In genomic region chr1:159923203-159924024, GRCh38 we compare ENCODE assay signal across 8 cellular contexts. TPM values are rescaled to one million over a fixed set of nuclear protein-coding genes. Genes with fewer than 3 reads are reported as not detected.
DNase-seq lines count a peak whose midpoint lies in the region; ATAC-seq, FAIRE-seq and TF ChIP-seq lines count a peak whose summit lies in the region.

No MANE protein-coding gene starts in this region.

- H3K36me3 Mint-ChIP-seq in activated CD8-positive, alpha-beta T cell treated with anti-CD3 and anti-CD28 coated beads, Interleukin-2, amount 10 ng/mL, durations not matched to agents 7 days and 5 days (ENCODE audit: low read depth) = peaks cover 56% of the 10 kb centered on the region

- H2BK12ac ChIP-seq in H1 (ENCODE audit: low read depth, low read length) = peak overlapping the region; percentile 72; the same call in 1 of the 2 replicates

- H3K4me3 Mint-ChIP-seq in activated CD8-positive, alpha-beta T cell treated with anti-CD3 and anti-CD28 coated beads, Interleukin-2, amount 10 ng/mL, durations not matched to agents 7 days and 5 days = peak overlapping the region; percentile 90

- H3K9me3 ChIP-seq in H1 (ENCODE audit: insufficient read depth in 2 of 2, low read depth in 1 of 2, low read length in 1 of 2) (no peaks in the 10 kb centered on the region), muscle layer of colon (ENCODE audit: low read length) (no peaks in the 10 kb centered on the region)

- peaks cover 59% of the 10 kb centered on the region for H3K4me1 Mint-ChIP-seq in activated CD8-positive, alpha-beta T cell treated with anti-CD3 and anti-CD28 coated beads, Interleukin-2, amount 10 ng/mL, durations not matched to agents 7 days and 5 days (ENCODE audit: low read depth)

- peak overlapping the region; percentile 73 for H4K8ac ChIP-seq in H1 (ENCODE audit: extremely low read depth, insufficient read depth, low read length)

- H4K91ac ChIP-seq in H1 (replicated peaks; ENCODE audit: insufficient read length, low read length) = no peak overlapping the region

- H3K4me3 ChIP-seq in H1 (ENCODE audit: extremely low read depth in 1 of 4, insufficient read depth in 2 of 4, low read depth in 3 of 4, low read length in 4 of 4) (peak overlapping the region in 1 of 4 experiments; percentile 63; a peak in 3 of 8 replicates), muscle layer of colon (ENCODE audit: low read depth in 1 of 2, low read length in 2 of 2) (peak overlapping the region; percentile 76 to 97)

- WGBS in H1 (ENCODE audit: extremely low coverage in 1 of 2, insufficient coverage in 1 of 2, insufficient read length in 1 of 2, insufficient replicate concordance in 2 of 2, low coverage in 1 of 2, low lambda C conversion rate in 2 of 2, missing lambda C conversion rate in 1 of 2), 2 experiments = 59% methylated on average over 20 of the region's 20 CpGs; no CpG with 5 or more reads in 1 of the 2 experiments

- no peak overlapping the region for H3K23ac ChIP-seq in H1 (ENCODE audit: insufficient read length)

- H3K23me2 ChIP-seq in H1 (ENCODE audit: low read depth, low read length) = peaks cover 17% of the 10 kb centered on the region; the same call in 1 of the 2 replicates

- peaks cover 3% of the 10 kb centered on the region for H3K79me1 ChIP-seq in H1 (ENCODE audit: low read depth, low read length)

- H3K36me3 ChIP-seq in H1 (ENCODE audit: control insufficient read depth in 2 of 4, insufficient read depth in 4 of 4, low read length in 3 of 4) = peaks cover 0 to 12% (median 8%) of the 10 kb centered on the region in 4 experiments; a peak in 5 of 8 replicates
- peaks cover 22% of the 10 kb centered on the region for H3K36me3 ChIP-seq in muscle layer of colon (ENCODE audit: insufficient read depth, low read length)

- peaks cover 0 to 3% of the 10 kb centered on the region in 2 experiments for H4K20me1 ChIP-seq in H1 (replicated peaks in 1 of 2; ENCODE audit: control insufficient read depth in 1 of 2, insufficient read depth in 2 of 2, low read length in 2 of 2)

- peak overlapping the region; percentile 93 for H3K27ac Mint-ChIP-seq in activated CD8-positive, alpha-beta T cell treated with anti-CD3 and anti-CD28 coated beads, Interleukin-2, amount 10 ng/mL, durations not matched to agents 7 days and 5 days

- H3K4me1 ChIP-seq in H1 (replicated peaks in 1 of 4; ENCODE audit: control insufficient read depth in 3 of 4, insufficient read depth in 4 of 4, low read length in 3 of 4) (peaks cover 5 to 21% (median 16%) of the 10 kb centered on the region in 4 experiments), muscle layer of colon (ENCODE audit: insufficient read depth, low read length) (peaks cover 17% of the 10 kb centered on the region)

- DNase-seq in A172 (ENCODE audit: low spot score) = peak; percentile 98
- peak; percentile 93 for DNase-seq in NCI-H748 treated with DMSO at 0.1 percent for 48 hours (lab: John Stamatoyannopoulos, UW)
- peak; percentile 88 for DNase-seq in activated CD8-positive, alpha-beta T cell treated with anti-CD3 and anti-CD28 coated beads, Interleukin-2, amount 10 ng/mL, durations not matched to agents 7 days and 5 days
- DNase-seq in H1 (ENCODE audit: low read depth in 1 of 2, low spot score in 2 of 2) = peak; percentile 60 to 61
- DNase-seq in stimulated activated CD8-positive, alpha-beta memory T cell treated with anti-CD3 and anti-CD28 coated beads, Interleukin-7, amount 100 ng/mL, for 48 hours (ENCODE audit: extremely low read depth in 1 of 2, low read depth in 1 of 2) = peak; percentile 65 to 77

- H3K27me3 Mint-ChIP-seq in activated CD8-positive, alpha-beta T cell treated with anti-CD3 and anti-CD28 coated beads, Interleukin-2, amount 10 ng/mL, durations not matched to agents 7 days and 5 days (ENCODE audit: low read depth) = no peaks in the 10 kb centered on the region

- H3K14ac ChIP-seq in H1 (ENCODE audit: insufficient read length) = no peak overlapping the region

- peak overlapping the region; percentile 19; the same call in 1 of the 2 replicates for H3K18ac ChIP-seq in H1 (ENCODE audit: extremely low read depth, low read length)

- TF ChIP-seq POLR2A in H1 (IDR thresholded peaks at IDR 0.05; ENCODE audit: control extremely low read depth in 1 of 2, low read depth in 2 of 2, low read length in 2 of 2) = no peak

- peak; percentile 43 for ATAC-seq in GM18868 (IDR thresholded peaks at IDR 0.05; ENCODE audit: unreplicated experiment)
- ATAC-seq in HG03103 (IDR thresholded peaks at IDR 0.05; ENCODE audit: low read depth, unreplicated experiment) = peak; percentile 33
- ATAC-seq in activated CD8-positive, alpha-beta T cell treated with anti-CD3 and anti-CD28 coated beads, Interleukin-2, amount 10 ng/mL, durations not matched to agents 7 days and 5 days = peak; percentile 51

- peak overlapping the region; percentile 53; the same call in 1 of the 2 replicates for H2BK15ac ChIP-seq in H1 (ENCODE audit: low read length)

- H4K5ac ChIP-seq in H1 (ENCODE audit: insufficient read length, low read depth, low read length) = no peak overlapping the region

- no peak overlapping the region for H3K27ac ChIP-seq in H1 (ENCODE audit: low read depth, low read length)
- H3K27ac ChIP-seq in muscle layer of colon (ENCODE audit: low read depth, low read length) = peak overlapping the region; percentile 97

- H3K9ac ChIP-seq in H1 (replicated peaks in 1 of 4; ENCODE audit: extremely low read depth in 1 of 4, low read depth in 3 of 4, low read length in 3 of 4) (no peak overlapping the region; a peak in 1 of 7 replicates), muscle layer of colon (ENCODE audit: low read length) (peak overlapping the region; percentile 97)

- H3K27me3 ChIP-seq in H1 (replicated peaks in 1 of 4; ENCODE audit: control insufficient read depth in 3 of 4, extremely low read depth in 1 of 4, insufficient read depth in 3 of 4, low read length in 3 of 4) (peaks cover 0 to 17% (median 8%) of the 10 kb centered on the region in 4 experiments; a peak in 5 of 7 replicates), muscle layer of colon (ENCODE audit: control insufficient read depth in 1 of 2, insufficient read depth in 2 of 2, low read length in 2 of 2) (no peaks in the 10 kb centered on the region)

- 0 out of 2 replicates have a peak overlapping the region, but pooled peaks have one; percentile 6 for H2BK20ac ChIP-seq in H1 (ENCODE audit: low read length)

- no peak for TF ChIP-seq EP300 in H1 (IDR thresholded peaks at IDR 0.05; ENCODE audit: borderline replicate concordance in 1 of 2, low read depth in 2 of 2, low read length in 2 of 2)

- H3K4ac ChIP-seq in H1 (replicated peaks; ENCODE audit: insufficient read length, low read depth, low read length) = peak overlapping the region; percentile 70

- no peak for FAIRE-seq in H1 (lab: Jason Lieb, UNC)

- no peak overlapping the region for H3K56ac ChIP-seq in H1 (replicated peaks; ENCODE audit: insufficient read length, low read depth, low read length)

- peak overlapping the region; percentile 59; the same call in 1 of the 2 replicates for H2AK5ac ChIP-seq in H1 (ENCODE audit: low read depth, low read length)

- H2BK5ac ChIP-seq in H1 (ENCODE audit: low read depth, low read length) = peak overlapping the region; percentile 41

- H2BK120ac ChIP-seq in H1 (replicated peaks; ENCODE audit: low read depth, low read length) = no peak overlapping the region

- no peak for TF ChIP-seq CTCF in H1 (IDR thresholded peaks at IDR 0.05; ENCODE audit: control extremely low read depth in 1 of 3, insufficient read depth in 1 of 3, low read depth in 1 of 3, low read length in 3 of 3)

- CTCF ChIA-PET in activated CD8-positive, alpha-beta T cell treated with anti-CD3 and anti-CD28 coated beads, Interleukin-2, amount 10 ng/mL, durations not matched to agents 7 days and 5 days (lab: Charles Lee) = interaction anchor here (0.7 to 6.7 kb wide), 11 partner anchors 11 to 156 kb away, joined by 3 to 49 read pairs (median 7); no protein-coding TSS in a partner anchor
- CTCF ChIA-PET in H1 (lab: Charles Lee; ENCODE audit: partially characterized antibody) = interaction anchor here (0.8 to 7.3 kb wide), 13 partner anchors 8 to 718 kb away, joined by 3 to 53 read pairs (median 6); partner anchors contain the start of gene IGSF9

- POLR2A ChIA-PET in activated CD8-positive, alpha-beta T cell treated with anti-CD3 and anti-CD28 coated beads, Interleukin-2, amount 10 ng/mL, durations not matched to agents 7 days and 5 days (lab: Charles Lee) = interaction anchor here (0.8 to 3.8 kb wide), 17 partner anchors 8 to 914 kb away, joined by 3 to 33 read pairs (median 5); partner anchors contain the start of genes IFI16, PIGM and SLAMF8
- POLR2A ChIA-PET in H1 (lab: Charles Lee; ENCODE audit: partially characterized antibody) = interaction anchor here (1.0 to 3.7 kb wide), 9 partner anchors 9 to 35 kb away, joined by 3 to 14 read pairs (median 4); partner anchors contain the start of genes CFAP45 and IGSF9

- no peak overlapping the region for H2AFZ ChIP-seq in H1 (ENCODE audit: low read length)

- TF ChIP-seq RAD21 in H1 (IDR thresholded peaks at IDR 0.05 in 1 of 2, conservative IDR thresholded peaks at IDR 0.05 in 1 of 2; ENCODE audit: low read depth in 2 of 2, low read length in 2 of 2) = no peak

- H3K79me2 ChIP-seq in H1 (ENCODE audit: control insufficient read depth in 1 of 2, insufficient read depth in 2 of 2, low read length in 2 of 2) = peaks cover 0 to 12% of the 10 kb centered on the region in 2 experiments; a peak in 2 of 4 replicates

- peak overlapping the region; percentile 79 to 92 for H3K4me2 ChIP-seq in H1 (ENCODE audit: insufficient read depth in 1 of 2, low read depth in 2 of 2, low read length in 2 of 2)

- H3K9me3 Mint-ChIP-seq in activated CD8-positive, alpha-beta T cell treated with anti-CD3 and anti-CD28 coated beads, Interleukin-2, amount 10 ng/mL, durations not matched to agents 7 days and 5 days (ENCODE audit: insufficient read depth) = no peaks in the 10 kb centered on the region

RNA-seq across cellular contexts. Expression of gene TAGLN2, which starts 1.9 kb away (rescaled TPM):
- 734 and 929 TPM in 2 replicates for total RNA-seq in A172 (2014; rRNA removed; shearing (Covaris generic))
- 100 to 1,000 TPM; 476 to 510 TPM for total RNA-seq in activated CD8-positive, alpha-beta T cell treated with anti-CD3 and anti-CD28 coated beads, Interleukin-2, amount 10 ng/mL, durations not matched to agents 7 days and 5 days
- 86.0 and 93.0 TPM in 2 replicates for total RNA-seq in H1 (2021; fragmentation: NEBNext Ultra II Directional; extraction: Animal tissue kit (Norgen Biotek cat#: 25700))
- 114 and 142 TPM in 2 replicates for polyA plus RNA-seq in H1 (2011; rRNA removed)
- 93.7 TPM for polyA plus RNA-seq in H1 (2011; cell fraction: cytosol; rRNA removed)
- polyA plus RNA-seq in H1 (2011; cell fraction: nucleus; rRNA removed) = 102 TPM
- polyA plus RNA-seq in H1 (2012, experiment 1 of 2) = 81.8 to 121 TPM (median 94.5 TPM) in 4 replicates
- polyA plus RNA-seq in H1 (2012, experiment 2 of 2) = 122 TPM
- polyA plus RNA-seq in H1 (2013, experiment 1 of 2) = 51.9 TPM
- 53.4 TPM for polyA plus RNA-seq in H1 (2013, experiment 2 of 2)
- polyA minus RNA-seq in H1 (2011; rRNA and poly(A)+ RNA removed) = 38.3 and 40.1 TPM in 2 replicates
- 29.8 TPM for polyA minus RNA-seq in H1 (2011; cell fraction: cytosol; rRNA and poly(A)+ RNA removed)
- 23.9 TPM for polyA minus RNA-seq in H1 (2011; cell fraction: nucleus; rRNA and poly(A)+ RNA removed)

RNA-seq across cellular contexts. Expression of gene IGSF9, which starts 22.0 kb away (rescaled TPM):
- total RNA-seq in A172 (2014; rRNA removed; shearing (Covaris generic)) = 0.89 and 1.6 TPM in 2 replicates
- total RNA-seq in activated CD8-positive, alpha-beta T cell treated with anti-CD3 and anti-CD28 coated beads, Interleukin-2, amount 10 ng/mL, durations not matched to agents 7 days and 5 days = not detected
- 28.1 and 29.2 TPM in 2 replicates for total RNA-seq in H1 (2021; fragmentation: NEBNext Ultra II Directional; extraction: Animal tissue kit (Norgen Biotek cat#: 25700))
- polyA plus RNA-seq in H1 (2011; rRNA removed) = 10.9 and 22.5 TPM in 2 replicates
- polyA plus RNA-seq in H1 (2011; cell fraction: cytosol; rRNA removed) = 12.7 TPM
- 51.2 TPM for polyA plus RNA-seq in H1 (2011; cell fraction: nucleus; rRNA removed)
- 15.9 to 25.3 TPM (median 21.2 TPM) in 4 replicates for polyA plus RNA-seq in H1 (2012, experiment 1 of 2)
- polyA plus RNA-seq in H1 (2012, experiment 2 of 2) = 18.7 TPM
- polyA plus RNA-seq in H1 (2013, experiment 1 of 2) = 20.9 TPM
- 19.7 TPM for polyA plus RNA-seq in H1 (2013, experiment 2 of 2)
- polyA minus RNA-seq in H1 (2011; rRNA and poly(A)+ RNA removed) = 6.2 and 8.0 TPM in 2 replicates
- 10.9 TPM for polyA minus RNA-seq in H1 (2011; cell fraction: cytosol; rRNA and poly(A)+ RNA removed)
- polyA minus RNA-seq in H1 (2011; cell fraction: nucleus; rRNA and poly(A)+ RNA removed) = 11.3 TPM

RNA-seq across cellular contexts. Expression of gene CFAP45, which starts 23.4 kb away (rescaled TPM):
- total RNA-seq in A172 (2014; rRNA removed; shearing (Covaris generic)) = 2.4 and 3.7 TPM in 2 replicates
- total RNA-seq in activated CD8-positive, alpha-beta T cell treated with anti-CD3 and anti-CD28 coated beads, Interleukin-2, amount 10 ng/mL, durations not matched to agents 7 days and 5 days = under 1 TPM; 0.34 to 0.79 TPM
- not detected in 2 replicates for total RNA-seq in H1 (2021; fragmentation: NEBNext Ultra II Directional; extraction: Animal tissue kit (Norgen Biotek cat#: 25700))
- 0.05 and 0.11 TPM in 2 replicates for polyA plus RNA-seq in H1 (2011; rRNA removed)
- 0.45 TPM for polyA plus RNA-seq in H1 (2011; cell fraction: cytosol; rRNA removed)
- polyA plus RNA-seq in H1 (2011; cell fraction: nucleus; rRNA removed) = 0.16 TPM
- 0.16 to 0.64 TPM (median 0.36 TPM) in 4 replicates for polyA plus RNA-seq in H1 (2012, experiment 1 of 2)
- 0.31 TPM for polyA plus RNA-seq in H1 (2012, experiment 2 of 2)
- 0.30 TPM for polyA plus RNA-seq in H1 (2013, experiment 1 of 2)
- polyA plus RNA-seq in H1 (2013, experiment 2 of 2) = 0.31 TPM
- not detected in 2 replicates for polyA minus RNA-seq in H1 (2011; rRNA and poly(A)+ RNA removed)
- not detected for polyA minus RNA-seq in H1 (2011; cell fraction: cytosol; rRNA and poly(A)+ RNA removed)
- polyA minus RNA-seq in H1 (2011; cell fraction: nucleus; rRNA and poly(A)+ RNA removed) = not detected

RNA-seq across cellular contexts. Expression of gene SLAMF9, which starts 30.6 kb away (rescaled TPM):
- total RNA-seq in A172 (2014; rRNA removed; shearing (Covaris generic)) = not detected in 2 replicates
- total RNA-seq in activated CD8-positive, alpha-beta T cell treated with anti-CD3 and anti-CD28 coated beads, Interleukin-2, amount 10 ng/mL, durations not matched to agents 7 days and 5 days = not detected
- total RNA-seq in H1 (2021; fragmentation: NEBNext Ultra II Directional; extraction: Animal tissue kit (Norgen Biotek cat#: 25700)) = not detected in 2 replicates
- polyA plus RNA-seq in H1 (2011; rRNA removed) = not detected in 2 replicates
- not detected for polyA plus RNA-seq in H1 (2011; cell fraction: cytosol; rRNA removed)
- polyA plus RNA-seq in H1 (2011; cell fraction: nucleus; rRNA removed) = not detected
- polyA plus RNA-seq in H1 (2012, experiment 1 of 2) = not detected in 4 replicates
- not detected for polyA plus RNA-seq in H1 (2012, experiment 2 of 2)
- polyA plus RNA-seq in H1 (2013, experiment 1 of 2) = not detected
- not detected for polyA plus RNA-seq in H1 (2013, experiment 2 of 2)
- not detected in 2 replicates for polyA minus RNA-seq in H1 (2011; rRNA and poly(A)+ RNA removed)
- not detected for polyA minus RNA-seq in H1 (2011; cell fraction: cytosol; rRNA and poly(A)+ RNA removed)
- polyA minus RNA-seq in H1 (2011; cell fraction: nucleus; rRNA and poly(A)+ RNA removed) = not detected

Comparison
In these comparisons a context has a peak if more than half of its experiments do, and no peak if none do; other contexts are left out.
1. RNA of gene IGSF9, which starts 22.0 kb away (total RNA-seq): 28.1 to 29.2 TPM in H1; 0.89 to 1.6 TPM in A172 and not detected in activated CD8-positive, alpha-beta T cell treated with anti-CD3 and anti-CD28 coated beads, Interleukin-2, amount 10 ng/mL, durations not matched to agents 7 days and 5 days; every median in the first group is over 10 times any median in the second.
2. Peak in every context shown above with its lines, with median percentiles within 50 percentile points of each other: DNase-seq and ATAC-seq.